In the genomic region with DNA sequence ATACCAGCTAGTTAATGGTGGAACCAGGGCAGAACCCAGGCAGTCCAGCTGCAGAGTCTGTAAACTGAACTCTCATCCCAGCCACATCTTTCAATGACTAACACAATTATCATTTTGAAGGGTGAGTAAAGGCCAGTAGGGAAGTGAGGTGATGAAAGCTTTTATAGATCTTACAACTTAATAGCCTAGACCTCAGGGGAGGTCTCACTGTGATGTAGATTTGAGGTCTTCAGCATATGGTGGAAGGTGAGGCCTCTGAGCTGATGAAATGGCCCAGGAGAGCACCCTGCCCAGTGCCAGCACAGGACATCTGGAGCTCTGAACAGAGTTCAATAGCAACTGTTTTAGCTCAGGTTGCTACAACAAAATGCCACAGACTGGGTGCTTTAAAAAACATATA, we compare ENCODE assay signal across 23 cellular contexts. TPM values are rescaled to one million over a fixed set of nuclear protein-coding genes. Genes with fewer than 3 reads are reported as not detected.
A peak's percentile ranks its signal among the peaks of the same experiment; 100 is the strongest.
DNase-seq lines count a peak whose midpoint lies in the region; ATAC-seq and TF ChIP-seq lines count a peak whose summit lies in the region.
"Had no signal": no experiment of that assay in that cellular context is flagged by ENCODE, and none has a peak within 500 bp of the region (broad histone marks: within the 10 kb centered on the region; RNA-seq: fewer than 3 reads in every experiment).

No MANE protein-coding gene starts in this region.

- H3K36me3 Mint-ChIP-seq in Calu3 (ENCODE audit: insufficient read depth, unreplicated experiment): no peaks in the 10 kb centered on the region
- H3K36me3 Mint-ChIP-seq: naive thymus-derived CD8-positive, alpha-beta T cell had no signal

- H3K36me3 ChIP-seq in HCT116 (ENCODE audit: control insufficient read depth in 1 of 2, insufficient read depth in 2 of 2, low read length in 2 of 2): no peaks in the 10 kb centered on the region
- H3K36me3 ChIP-seq: gastroesophageal sphincter, ovary, thoracic aorta had no signal

- no peaks in the 10 kb centered on the region for H3K9me3 Mint-ChIP-seq in Calu3 (ENCODE audit: low read depth, unreplicated experiment)
- H3K9me3 Mint-ChIP-seq: activated CD4-positive, alpha-beta T cell treated with anti-CD3 and anti-CD28 coated beads, Interleukin-2, amount 10 ng/mL, durations not matched to agents 24 days and 14 days; stimulated activated memory B cell treated with anti-CD40 and anti-IgM and Interleukin-4, amounts not matched to agents 10 μg/mL and 1 μg/mL and 100 μg/mL, for 72 hours had no signal

- peak overlapping the region; percentile 17 for H3K4me2 ChIP-seq in HCT116 (ENCODE audit: low read length)

- intact Hi-C loops in HCT116 (cut with micrococcal nuclease): no loop called here
- intact Hi-C loops in left colon (cut with DNase I, micrococcal nuclease): no loop called here
- intact Hi-C loops in left ventricle myocardium superior (cut with micrococcal nuclease): no loop called here
- intact Hi-C loops in Calu3 (cut with micrococcal nuclease; ENCODE audit: unreplicated experiment): no loop called here

- ATAC-seq in HCT116: no peak; the same call in 1 of the 2 replicates
- no peak for ATAC-seq in left colon
- no peak for ATAC-seq in left ventricle myocardium superior
- ATAC-seq: gastroesophageal sphincter; GM12878; naive thymus-derived CD8-positive, alpha-beta T cell; sciatic nerve; stimulated activated memory B cell treated with anti-CD40 and anti-IgM and Interleukin-4, amounts not matched to agents 10 μg/mL and 1 μg/mL and 100 μg/mL, for 72 hours had no signal

- H3K27ac Mint-ChIP-seq in Calu3 (ENCODE audit: unreplicated experiment): no peak overlapping the region
- H3K27ac Mint-ChIP-seq: activated CD4-positive, alpha-beta T cell treated with anti-CD3 and anti-CD28 coated beads, Interleukin-2, amount 10 ng/mL, durations not matched to agents 24 days and 14 days; naive thymus-derived CD8-positive, alpha-beta T cell; stimulated activated memory B cell treated with anti-CD40 and anti-IgM and Interleukin-4, amounts not matched to agents 10 μg/mL and 1 μg/mL and 100 μg/mL, for 72 hours had no signal

- no TSS peak for BruUV-seq in HCT116 (replicated peaks; lab: Mats Ljungman, UMichigan)
- no TSS peak for BruUV-seq in Calu3 (replicated peaks; lab: Mats Ljungman, UMichigan)

- POLR2A ChIA-PET in HCT116 (lab: Charles Lee): no interaction called here

- H3K27me3 Mint-ChIP-seq in Calu3 (ENCODE audit: unreplicated experiment): peaks cover 9% of the 10 kb centered on the region

- no peak for TF ChIP-seq CTCF in AG10803 (conservative IDR thresholded peaks at IDR 0.05; ENCODE audit: low read length)
- no peak for TF ChIP-seq CTCF in HCT116 (IDR thresholded peaks at IDR 0.05 in 2 of 3, conservative IDR thresholded peaks at IDR 0.05 in 1 of 3; ENCODE audit: borderline replicate concordance in 1 of 3, insufficient read depth in 1 of 3, low read depth in 2 of 3, low read length in 2 of 3)
- TF ChIP-seq CTCF in foreskin fibroblast (IDR thresholded peaks at IDR 0.05; ENCODE audit: low read depth, low read length): no peak
- TF ChIP-seq CTCF in Calu3 (IDR thresholded peaks at IDR 0.05; ENCODE audit: unreplicated experiment): no peak

- H3K9ac ChIP-seq in HCT116 (ENCODE audit: low read length): no peak overlapping the region

- peak; percentile 12 for DNase-seq in AG10803 (ENCODE audit: low read depth)
- DNase-seq in HCT116 (ENCODE audit: low read depth, low spot score): no peak
- peak; percentile 70 for DNase-seq in SW480 (ENCODE audit: low spot score)
- DNase-seq in foreskin fibroblast: peak; percentile 12 to 23
- DNase-seq in left colon: no peak
- no peak for DNase-seq in left ventricle myocardium superior
- no peak for DNase-seq in AG08396 (ENCODE audit: low spot score)
- no peak for DNase-seq in Calu3
- DNase-seq: activated CD4-positive, alpha-beta T cell treated with anti-CD3 and anti-CD28 coated beads, Interleukin-2, amount 10 ng/mL, durations not matched to agents 24 days and 14 days; activated CD8-positive, alpha-beta memory T cell treated with anti-CD3 and anti-CD28 coated beads, Interleukin-2, amount 50 U/mL, for 4 hours; activated effector memory CD4-positive, alpha-beta T cell treated with Interleukin-2 at 50 U/mL for 16 hours; DMS153; kidney glomerular epithelial cell; mesendoderm; naive thymus-derived CD8-positive, alpha-beta T cell; NCI-H1436; ovary; SIG-M5 had no signal

- H3K79me2 ChIP-seq in HCT116 (ENCODE audit: insufficient read depth, low read length): no peaks in the 10 kb centered on the region

- H3K4me3 ChIP-seq in AG10803 (ENCODE audit: low read length): no peak overlapping the region
- H3K4me3 ChIP-seq in HCT116 (replicated peaks in 1 of 2; ENCODE audit: low read depth in 1 of 2, low read length in 2 of 2): no peak overlapping the region
- no peak overlapping the region for H3K4me3 ChIP-seq in foreskin fibroblast (ENCODE audit: low read depth in 1 of 2, low read length in 2 of 2)
- H3K4me3 ChIP-seq: gastroesophageal sphincter, GM12878, ovary, thoracic aorta had no signal

- H3K27ac ChIP-seq in HCT116 (ENCODE audit: low read depth, low read length): no peak overlapping the region
- H3K27ac ChIP-seq: gastroesophageal sphincter, ovary, thoracic aorta had no signal

- H3K9me2 ChIP-seq in HCT116 (ENCODE audit: insufficient read depth): no peaks in the 10 kb centered on the region

- TF ChIP-seq RAD21 in HCT116 (IDR thresholded peaks at IDR 0.05; ENCODE audit: low read depth): no peak

- H2AFZ ChIP-seq in HCT116 (ENCODE audit: low read depth, low read length, poor library complexity, severe bottlenecking): no peak overlapping the region

- no peaks in the 10 kb centered on the region for H4K20me1 ChIP-seq in HCT116 (ENCODE audit: insufficient read depth)

- H3K4me1 Mint-ChIP-seq in Calu3 (ENCODE audit: low read depth, unreplicated experiment): no peaks in the 10 kb centered on the region
- H3K4me1 Mint-ChIP-seq: activated CD4-positive, alpha-beta T cell treated with anti-CD3 and anti-CD28 coated beads, Interleukin-2, amount 10 ng/mL, durations not matched to agents 24 days and 14 days; naive thymus-derived CD8-positive, alpha-beta T cell; stimulated activated memory B cell treated with anti-CD40 and anti-IgM and Interleukin-4, amounts not matched to agents 10 μg/mL and 1 μg/mL and 100 μg/mL, for 72 hours had no signal

- RAD21 ChIA-PET in HCT116 (lab: Charles Lee; ENCODE audit: low non-redundant PET in 1 of 2, low total read pairs in 2 of 2, uncharacterized antibody in 2 of 2, unreplicated experiment in 2 of 2): no interaction called here

- no peak for TF ChIP-seq POLR2A in HCT116 (IDR thresholded peaks at IDR 0.05; ENCODE audit: borderline replicate concordance, extremely low read depth, insufficient read depth, insufficient read length)

- H3K9me3 ChIP-seq in HCT116 (ENCODE audit: control insufficient read depth in 1 of 2, insufficient read depth in 1 of 2, low read depth in 1 of 2, low read length in 2 of 2): no peaks in the 10 kb centered on the region
- H3K9me3 ChIP-seq: ovary, thoracic aorta had no signal

- peaks cover 17 to 55% of the 10 kb centered on the region in 2 experiments for H3K4me1 ChIP-seq in HCT116 (ENCODE audit: control insufficient read depth in 1 of 2, insufficient read depth in 2 of 2, low read length in 2 of 2)
- H3K4me1 ChIP-seq: gastroesophageal sphincter had no signal

- CTCF ChIA-PET in HCT116 (lab: Charles Lee): no interaction called here
- CTCF ChIA-PET in Calu3 (lab: Charles Lee): no interaction called here

- no peaks in the 10 kb centered on the region for H3K27me3 ChIP-seq in HCT116 (ENCODE audit: insufficient read depth, low read length)
- H3K27me3 ChIP-seq: gastroesophageal sphincter, ovary had no signal

- H3K4me3 Mint-ChIP-seq in Calu3 (ENCODE audit: low read depth, unreplicated experiment): no peak overlapping the region
- H3K4me3 Mint-ChIP-seq: activated CD4-positive, alpha-beta T cell treated with anti-CD3 and anti-CD28 coated beads, Interleukin-2, amount 10 ng/mL, durations not matched to agents 24 days and 14 days; naive thymus-derived CD8-positive, alpha-beta T cell; stimulated activated memory B cell treated with anti-CD40 and anti-IgM and Interleukin-4, amounts not matched to agents 10 μg/mL and 1 μg/mL and 100 μg/mL, for 72 hours had no signal

TF ChIP-seq in HCT116, 20 proteins besides CTCF, POLR2A, EP300 and RAD21:
- TF ChIP-seq FOSL1 (IDR thresholded peaks at IDR 0.05; ENCODE audit: low read depth) (peak; percentile 32; the same call in 1 of the 2 replicates), EZH2 (IDR thresholded peaks at IDR 0.05) (no peak), CBX3 (IDR thresholded peaks at IDR 0.05; ENCODE audit: low read depth) (no peak), CEBPB (IDR thresholded peaks at IDR 0.05; ENCODE audit: low read depth) (peak; percentile 41; the same call in 1 of the 2 replicates)
- TF ChIP-seq, protein P1, sequence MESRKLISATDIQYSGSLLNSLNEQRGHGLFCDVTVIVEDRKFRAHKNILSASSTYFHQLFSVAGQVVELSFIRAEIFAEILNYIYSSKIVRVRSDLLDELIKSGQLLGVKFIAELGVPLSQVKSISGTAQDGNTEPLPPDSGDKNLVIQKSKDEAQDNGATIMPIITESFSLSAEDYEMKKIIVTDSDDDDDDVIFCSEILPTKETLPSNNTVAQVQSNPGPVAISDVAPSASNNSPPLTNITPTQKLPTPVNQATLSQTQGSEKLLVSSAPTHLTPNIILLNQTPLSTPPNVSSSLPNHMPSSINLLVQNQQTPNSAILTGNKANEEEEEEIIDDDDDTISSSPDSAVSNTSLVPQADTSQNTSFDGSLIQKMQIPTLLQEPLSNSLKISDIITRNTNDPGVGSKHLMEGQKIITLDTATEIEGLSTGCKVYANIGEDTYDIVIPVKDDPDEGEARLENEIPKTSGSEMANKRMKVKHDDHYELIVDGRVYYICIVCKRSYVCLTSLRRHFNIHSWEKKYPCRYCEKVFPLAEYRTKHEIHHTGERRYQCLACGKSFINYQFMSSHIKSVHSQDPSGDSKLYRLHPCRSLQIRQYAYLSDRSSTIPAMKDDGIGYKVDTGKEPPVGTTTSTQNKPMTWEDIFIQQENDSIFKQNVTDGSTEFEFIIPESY (IDR thresholded peaks at IDR 0.05; ENCODE audit: extremely low read depth, insufficient replicate concordance, low read length): no peak
- TF ChIP-seq, protein P2, sequence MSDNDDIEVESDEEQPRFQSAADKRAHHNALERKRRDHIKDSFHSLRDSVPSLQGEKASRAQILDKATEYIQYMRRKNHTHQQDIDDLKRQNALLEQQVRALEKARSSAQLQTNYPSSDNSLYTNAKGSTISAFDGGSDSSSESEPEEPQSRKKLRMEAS (IDR thresholded peaks at IDR 0.05): 0 out of 2 replicates have a peak, but pooled peaks have one; percentile 20

RNA-seq across cellular contexts. Expression of a gene that starts 44.8 kb away (rescaled TPM):
- total RNA-seq in HCT116 (2021; ENCODE audit: unreplicated experiment) (24.5 TPM), left colon (10 to 100 TPM; 14.3 to 16.4 TPM), left ventricle myocardium superior (5.9 TPM), Calu3 (2022) (25.3 and 25.4 TPM in 2 replicates)
- 7.0 and 8.0 TPM in 2 replicates for polyA plus RNA-seq in HCT116 (2012)

Comparison
In these comparisons a context has a peak if more than half of its experiments do, and no peak if none do; other contexts are left out.
1. DNase-seq: peak in AG10803 (single experiment), SW480 (single experiment) and foreskin fibroblast (2 of 2); none in HCT116 (single experiment), left colon (0 of 2), left ventricle myocardium superior (single experiment), AG08396 (single experiment) and Calu3 (single experiment).